Comparison of ENCODE assay signal across 14 cellular contexts in the genomic region with DNA sequence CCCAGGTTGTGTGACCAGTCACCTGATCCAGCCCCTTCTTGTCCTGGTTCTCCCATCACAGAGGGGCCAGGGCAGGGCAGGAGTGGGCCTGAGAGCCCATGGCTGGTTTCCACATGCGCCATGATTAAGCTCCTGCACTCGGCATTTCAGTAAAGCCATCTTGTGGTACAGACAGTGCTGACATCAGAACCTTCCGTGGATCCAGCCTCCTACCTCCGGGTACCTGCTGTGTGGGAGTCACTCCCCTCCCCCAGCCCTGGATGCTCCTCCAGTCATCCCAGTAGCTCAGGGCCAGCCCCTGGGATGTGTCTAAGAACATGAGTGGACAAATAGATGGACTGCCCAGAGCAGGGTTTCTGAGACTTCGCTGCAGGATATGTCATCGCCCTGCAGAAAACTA. TPM values are rescaled to one million over a fixed set of nuclear protein-coding genes. Genes with fewer than 3 reads are reported as not detected.
"Had no signal": no experiment of that assay in that cellular context is flagged by ENCODE, and none has a peak within 500 bp of the region (broad histone marks: within the 10 kb centered on the region; RNA-seq: fewer than 3 reads in every experiment).

No MANE protein-coding gene starts in this region.

- H3K4me3 ChIP-seq: ovary, SJSA1, tibial artery had no signal

- H3K4me3 Mint-ChIP-seq: activated naive CD8-positive, alpha-beta T cell; neural crest cell; stimulated activated memory B cell treated with anti-CD40 and anti-IgM and Interleukin-4, amounts not matched to agents 10 μg/mL and 1 μg/mL and 100 μg/mL, for 72 hours; WTC11 had no signal

- ATAC-seq: stimulated activated memory B cell treated with anti-CD40 and anti-IgM and Interleukin-4, amounts not matched to agents 10 μg/mL and 1 μg/mL and 100 μg/mL, for 72 hours; WTC11 had no signal

- DNase-seq: activated CD4-positive, alpha-beta T cell treated with anti-CD3 and anti-CD28 coated beads for 48 hours; activated CD8-positive, alpha-beta memory T cell treated with anti-CD3 and anti-CD28 coated beads, Interleukin-2, amount 50 U/mL, for 48 hours; activated gamma-delta T cell treated with Interleukin-2 at 50 U/mL for 16 hours; ovary; stimulated activated CD4-positive, alpha-beta T cell treated with anti-CD3 and anti-CD28 coated beads, Interleukin-2, amount 100 ng/mL, for 48 hours; SW 1271; tibial artery had no signal

- H3K9me3 Mint-ChIP-seq: neural crest cell; stimulated activated memory B cell treated with anti-CD40 and anti-IgM and Interleukin-4, amounts not matched to agents 10 μg/mL and 1 μg/mL and 100 μg/mL, for 72 hours; WTC11 had no signal

- H3K9me3 ChIP-seq: ovary, tibial artery had no signal

- H3K36me3 Mint-ChIP-seq: activated naive CD8-positive, alpha-beta T cell had no signal

- H3K27me3 Mint-ChIP-seq: stimulated activated memory B cell treated with anti-CD40 and anti-IgM and Interleukin-4, amounts not matched to agents 10 μg/mL and 1 μg/mL and 100 μg/mL, for 72 hours had no signal

- H3K27ac ChIP-seq: ovary, SJSA1 had no signal

- H3K27ac Mint-ChIP-seq: activated naive CD8-positive, alpha-beta T cell; stimulated activated memory B cell treated with anti-CD40 and anti-IgM and Interleukin-4, amounts not matched to agents 10 μg/mL and 1 μg/mL and 100 μg/mL, for 72 hours; WTC11 had no signal

- H3K36me3 ChIP-seq: ovary had no signal

- H3K27me3 ChIP-seq: ovary, SJSA1 had no signal

RNA-seq across cellular contexts. Expression of gene MGAT3, which starts 22.1 kb away (rescaled TPM):
- total RNA-seq: lung microvascular endothelial cell, myocyte had no signal
